ENCODE assay signal across 1 cellular context in the genomic region with DNA sequence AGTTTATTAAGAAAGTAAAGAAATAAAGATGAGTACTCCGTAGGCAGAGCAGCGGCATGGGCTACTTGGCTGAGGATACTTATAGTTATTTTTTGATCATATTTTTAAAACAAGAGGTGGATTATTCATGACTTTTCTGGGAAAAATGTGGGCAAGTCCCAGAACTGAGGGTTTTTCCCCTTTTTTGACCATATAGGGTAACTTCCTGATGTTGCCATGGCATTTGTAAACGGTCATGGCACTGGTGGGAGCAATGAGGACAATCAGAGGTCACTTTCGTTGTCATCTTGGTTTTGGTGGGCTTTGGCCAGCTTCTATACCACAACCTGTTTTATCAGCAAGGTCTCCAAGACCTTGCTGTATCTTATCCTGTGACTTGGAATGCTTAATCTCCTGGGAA.
TF ChIP-seq lines count a peak whose summit lies in the region.

No MANE protein-coding gene starts in this region.

TF ChIP-seq in IMR-90, 13 proteins besides CTCF, POLR2A, EP300 and RAD21 (continued from another document):
- TF ChIP-seq ELK1 (IDR thresholded peaks at IDR 0.05; ENCODE audit: borderline replicate concordance, low read depth, low read length) = no peak
- no peak for TF ChIP-seq CHD1 (IDR thresholded peaks at IDR 0.05; ENCODE audit: low read depth, low read length)
- TF ChIP-seq MAZ (IDR thresholded peaks at IDR 0.05; ENCODE audit: borderline replicate concordance, low read depth, low read length) = no peak
- TF ChIP-seq RCOR1 (IDR thresholded peaks at IDR 0.05; ENCODE audit: insufficient replicate concordance, low read length) = no peak
- TF ChIP-seq, protein P1, sequence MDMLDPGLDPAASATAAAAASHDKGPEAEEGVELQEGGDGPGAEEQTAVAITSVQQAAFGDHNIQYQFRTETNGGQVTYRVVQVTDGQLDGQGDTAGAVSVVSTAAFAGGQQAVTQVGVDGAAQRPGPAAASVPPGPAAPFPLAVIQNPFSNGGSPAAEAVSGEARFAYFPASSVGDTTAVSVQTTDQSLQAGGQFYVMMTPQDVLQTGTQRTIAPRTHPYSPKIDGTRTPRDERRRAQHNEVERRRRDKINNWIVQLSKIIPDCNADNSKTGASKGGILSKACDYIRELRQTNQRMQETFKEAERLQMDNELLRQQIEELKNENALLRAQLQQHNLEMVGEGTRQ (IDR thresholded peaks at IDR 0.05; ENCODE audit: low read depth, low read length) = no peak
- TF ChIP-seq CEBPB (IDR thresholded peaks at IDR 0.05; ENCODE audit: low read depth, low read length) = no peak
- TF ChIP-seq NFE2L2 (IDR thresholded peaks at IDR 0.05; ENCODE audit: low read depth, low read length) = no peak
